8 cellular contexts compared by ENCODE assay signal in the genomic region with DNA sequence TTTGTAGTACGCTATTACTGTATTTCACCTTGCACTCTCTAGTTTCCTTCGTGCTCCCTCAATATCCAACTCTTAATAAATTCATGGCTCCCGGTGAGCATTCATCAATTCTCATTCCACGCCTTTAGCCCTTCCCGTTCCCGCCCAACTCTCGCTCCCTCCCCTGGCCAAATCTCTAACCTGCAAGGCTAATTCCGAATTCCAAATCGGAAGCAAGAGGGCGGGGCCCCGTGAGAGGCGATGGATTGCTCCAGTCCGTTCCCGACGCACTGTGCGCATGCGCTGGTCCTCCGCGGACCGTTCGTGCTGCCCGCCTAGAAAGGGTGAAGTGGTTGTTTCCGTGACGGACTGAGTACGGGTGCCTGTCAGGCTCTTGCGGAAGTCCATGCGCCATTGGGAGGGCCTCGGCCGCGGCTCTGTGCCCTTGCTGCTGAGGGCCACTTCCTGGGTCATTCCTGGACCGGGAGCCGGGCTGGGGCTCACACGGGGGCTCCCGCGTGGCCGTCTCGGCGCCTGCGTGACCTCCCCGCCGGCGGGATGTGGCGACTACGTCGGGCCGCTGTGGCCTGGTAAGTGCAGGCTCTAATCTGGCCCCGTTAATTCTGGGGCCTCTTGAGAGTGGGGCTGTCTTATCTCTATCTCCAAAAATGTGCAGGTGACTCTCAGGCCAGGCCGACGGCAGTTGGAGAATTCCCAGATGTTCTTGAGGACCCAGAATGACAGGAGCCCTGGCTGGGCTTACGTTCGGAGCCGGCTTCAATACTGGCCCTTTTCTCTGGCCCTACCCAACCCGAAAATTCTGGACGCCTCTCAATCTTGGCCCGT. TPM values are rescaled to one million over a fixed set of nuclear protein-coding genes. Genes with fewer than 3 reads are reported as not detected.
A peak's percentile ranks its signal among the peaks of the same experiment; 100 is the strongest.
DNase-seq lines count a peak whose midpoint lies in the region; ATAC-seq, FAIRE-seq and TF ChIP-seq lines count a peak whose summit lies in the region.

A gene with protein sequence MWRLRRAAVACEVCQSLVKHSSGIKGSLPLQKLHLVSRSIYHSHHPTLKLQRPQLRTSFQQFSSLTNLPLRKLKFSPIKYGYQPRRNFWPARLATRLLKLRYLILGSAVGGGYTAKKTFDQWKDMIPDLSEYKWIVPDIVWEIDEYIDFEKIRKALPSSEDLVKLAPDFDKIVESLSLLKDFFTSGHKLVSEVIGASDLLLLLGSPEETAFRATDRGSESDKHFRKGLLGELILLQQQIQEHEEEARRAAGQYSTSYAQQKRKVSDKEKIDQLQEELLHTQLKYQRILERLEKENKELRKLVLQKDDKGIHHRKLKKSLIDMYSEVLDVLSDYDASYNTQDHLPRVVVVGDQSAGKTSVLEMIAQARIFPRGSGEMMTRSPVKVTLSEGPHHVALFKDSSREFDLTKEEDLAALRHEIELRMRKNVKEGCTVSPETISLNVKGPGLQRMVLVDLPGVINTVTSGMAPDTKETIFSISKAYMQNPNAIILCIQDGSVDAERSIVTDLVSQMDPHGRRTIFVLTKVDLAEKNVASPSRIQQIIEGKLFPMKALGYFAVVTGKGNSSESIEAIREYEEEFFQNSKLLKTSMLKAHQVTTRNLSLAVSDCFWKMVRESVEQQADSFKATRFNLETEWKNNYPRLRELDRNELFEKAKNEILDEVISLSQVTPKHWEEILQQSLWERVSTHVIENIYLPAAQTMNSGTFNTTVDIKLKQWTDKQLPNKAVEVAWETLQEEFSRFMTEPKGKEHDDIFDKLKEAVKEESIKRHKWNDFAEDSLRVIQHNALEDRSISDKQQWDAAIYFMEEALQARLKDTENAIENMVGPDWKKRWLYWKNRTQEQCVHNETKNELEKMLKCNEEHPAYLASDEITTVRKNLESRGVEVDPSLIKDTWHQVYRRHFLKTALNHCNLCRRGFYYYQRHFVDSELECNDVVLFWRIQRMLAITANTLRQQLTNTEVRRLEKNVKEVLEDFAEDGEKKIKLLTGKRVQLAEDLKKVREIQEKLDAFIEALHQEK (plus strand): TSS at position 368 of the 825 bp plus-strand sequence. CDS start 170 bp downstream, at position 538.

- H3K4me3 ChIP-seq in RWPE2 (ENCODE audit: severe bottlenecking) (peak within 1 kb of the TSS; percentile 75), fibroblast of mammary gland (ENCODE audit: control insufficient read depth, low read depth, low read length) (peak within 1 kb of the TSS; percentile 98)

- no peaks in the 10 kb centered on the region for H3K9me3 ChIP-seq in RWPE2 (ENCODE audit: severe bottlenecking)

- TF ChIP-seq CTCF in RWPE2 (IDR thresholded peaks at IDR 0.05; ENCODE audit: poor library complexity, severe bottlenecking) (peak; percentile 36), fibroblast of mammary gland (conservative IDR thresholded peaks at IDR 0.05; ENCODE audit: control insufficient read depth, insufficient read depth, low read depth, low read length) (peak; percentile 4), natural killer cell (IDR thresholded peaks at IDR 0.05) (no peak)

- no peaks in the 10 kb centered on the region for H3K9me3 Mint-ChIP-seq in activated T-helper 2 cell treated with anti-CD3 and anti-CD28 coated beads, Interferon-gamma antibody, Interleukin-2, Interleukin-4, amounts not matched to agents 10 μg/mL and 5 μg/mL and 100 μg/mL, durations not matched to agents 14 hours and 24 hours and 36 hours
- no peaks in the 10 kb centered on the region for H3K9me3 Mint-ChIP-seq in natural killer cell

- peak; percentile 91 for ATAC-seq in RWPE2 (ENCODE audit: low read depth)
- ATAC-seq in natural killer cell: peak; percentile 93 to 96 (median 96)

- H3K4me1 ChIP-seq in RWPE2 (ENCODE audit: insufficient read depth, poor library complexity, severe bottlenecking): peaks cover 15% of the 10 kb centered on the region

- FAIRE-seq in H54 (lab: Jason Lieb, UNC): peak; percentile 95

- intact Hi-C loops in activated T-helper 2 cell treated with anti-CD3 and anti-CD28 coated beads, Interferon-gamma antibody, Interleukin-2, Interleukin-4, amounts not matched to agents 10 μg/mL and 5 μg/mL and 100 μg/mL, durations not matched to agents 14 hours and 24 hours and 36 hours (cut with micrococcal nuclease): loop anchor here (1.0 to 10.0 kb wide), 3 partner anchors 542 to 756 kb away; partner anchors contain the start of gene HES1
- intact Hi-C loops in natural killer cell (cut with micrococcal nuclease): loop anchor here (10.0 kb wide), 1 partner anchor 542 kb away; the partner anchor contains the start of gene HES1

- H3K27me3 ChIP-seq in RWPE2 (ENCODE audit: insufficient read depth, poor library complexity, severe bottlenecking): no peaks in the 10 kb centered on the region

- H3K27me3 Mint-ChIP-seq in activated T-helper 2 cell treated with anti-CD3 and anti-CD28 coated beads, Interferon-gamma antibody, Interleukin-2, Interleukin-4, amounts not matched to agents 10 μg/mL and 5 μg/mL and 100 μg/mL, durations not matched to agents 14 hours and 24 hours and 36 hours (ENCODE audit: low read depth): no peaks in the 10 kb centered on the region
- H3K27me3 Mint-ChIP-seq in natural killer cell (ENCODE audit: low read depth in 2 of 2): no peaks in the 10 kb centered on the region

- H3K36me3 Mint-ChIP-seq in activated T-helper 2 cell treated with anti-CD3 and anti-CD28 coated beads, Interferon-gamma antibody, Interleukin-2, Interleukin-4, amounts not matched to agents 10 μg/mL and 5 μg/mL and 100 μg/mL, durations not matched to agents 14 hours and 24 hours and 36 hours (ENCODE audit: low read depth): peaks cover 27% of the 10 kb centered on the region
- H3K36me3 Mint-ChIP-seq in natural killer cell: no peaks in the 10 kb centered on the region

- peaks cover 11% of the 10 kb centered on the region for H3K36me3 ChIP-seq in RWPE2 (ENCODE audit: low read depth)

- DNase-seq in EL: peak; percentile 99
- peak; percentile 92 for DNase-seq in H54 (ENCODE audit: insufficient read length, low spot score)
- peak; percentile 99 for DNase-seq in LoVo (ENCODE audit: low spot score)
- DNase-seq in RWPE2 (ENCODE audit: low spot score): peak; percentile 98
- peak; percentile 90 for DNase-seq in activated T-helper 2 cell treated with anti-CD3 and anti-CD28 coated beads, Interferon-gamma antibody, Interleukin-2, Interleukin-4, amounts not matched to agents 10 μg/mL and 5 μg/mL and 100 μg/mL, durations not matched to agents 14 hours and 24 hours and 36 hours (ENCODE audit: low spot score)
- DNase-seq in fibroblast of mammary gland (ENCODE audit: low read depth): peak; percentile 99
- DNase-seq in natural killer cell: peak; percentile 86
- peak; percentile 85 for DNase-seq in stimulated activated naive CD4-positive, alpha-beta T cell treated with Interleukin-2 at 50 U/mL for 16 hours (lab: John Stamatoyannopoulos, UW)

- H3K4me1 Mint-ChIP-seq in activated T-helper 2 cell treated with anti-CD3 and anti-CD28 coated beads, Interferon-gamma antibody, Interleukin-2, Interleukin-4, amounts not matched to agents 10 μg/mL and 5 μg/mL and 100 μg/mL, durations not matched to agents 14 hours and 24 hours and 36 hours (ENCODE audit: low read depth): peaks cover 36% of the 10 kb centered on the region
- H3K4me1 Mint-ChIP-seq in natural killer cell: peaks cover 43 to 46% of the 10 kb centered on the region in 2 donors

- H3K27ac Mint-ChIP-seq in activated T-helper 2 cell treated with anti-CD3 and anti-CD28 coated beads, Interferon-gamma antibody, Interleukin-2, Interleukin-4, amounts not matched to agents 10 μg/mL and 5 μg/mL and 100 μg/mL, durations not matched to agents 14 hours and 24 hours and 36 hours: peak within 1 kb of the TSS; percentile 100
- H3K27ac Mint-ChIP-seq in natural killer cell: peak within 1 kb of the TSS; percentile 87 to 93

- TF ChIP-seq POLR2A in H54 (IDR thresholded peaks at IDR 0.05; ENCODE audit: low read depth, low read length): peak; percentile 61

- H3K4me3 Mint-ChIP-seq in activated T-helper 2 cell treated with anti-CD3 and anti-CD28 coated beads, Interferon-gamma antibody, Interleukin-2, Interleukin-4, amounts not matched to agents 10 μg/mL and 5 μg/mL and 100 μg/mL, durations not matched to agents 14 hours and 24 hours and 36 hours (ENCODE audit: low read depth): peak within 1 kb of the TSS; percentile 99
- peak within 1 kb of the TSS; percentile 94 for H3K4me3 Mint-ChIP-seq in natural killer cell

- H3K27ac ChIP-seq in RWPE2 (ENCODE audit: poor library complexity, severe bottlenecking): peak within 1 kb of the TSS; percentile 57

RNA-seq across cellular contexts. Expression of the gene that starts here (rescaled TPM):
- 105 and 118 TPM in 2 replicates for total RNA-seq in activated T-helper 2 cell treated with anti-CD3 and anti-CD28 coated beads, Interferon-gamma antibody, Interleukin-2, Interleukin-4, amounts not matched to agents 10 μg/mL and 5 μg/mL and 100 μg/mL, durations not matched to agents 14 hours and 24 hours and 36 hours
- 10 to 100 TPM; 52.6 to 72.0 (median 57.5) TPM for total RNA-seq in natural killer cell

Comparison
In these comparisons a context has a peak if more than half of its experiments do, and no peak if none do; other contexts are left out.
1. Peak in every context shown above with its lines: DNase-seq, ATAC-seq, H3K4me3 ChIP-seq and H3K27ac ChIP-seq.